In the genomic region with DNA sequence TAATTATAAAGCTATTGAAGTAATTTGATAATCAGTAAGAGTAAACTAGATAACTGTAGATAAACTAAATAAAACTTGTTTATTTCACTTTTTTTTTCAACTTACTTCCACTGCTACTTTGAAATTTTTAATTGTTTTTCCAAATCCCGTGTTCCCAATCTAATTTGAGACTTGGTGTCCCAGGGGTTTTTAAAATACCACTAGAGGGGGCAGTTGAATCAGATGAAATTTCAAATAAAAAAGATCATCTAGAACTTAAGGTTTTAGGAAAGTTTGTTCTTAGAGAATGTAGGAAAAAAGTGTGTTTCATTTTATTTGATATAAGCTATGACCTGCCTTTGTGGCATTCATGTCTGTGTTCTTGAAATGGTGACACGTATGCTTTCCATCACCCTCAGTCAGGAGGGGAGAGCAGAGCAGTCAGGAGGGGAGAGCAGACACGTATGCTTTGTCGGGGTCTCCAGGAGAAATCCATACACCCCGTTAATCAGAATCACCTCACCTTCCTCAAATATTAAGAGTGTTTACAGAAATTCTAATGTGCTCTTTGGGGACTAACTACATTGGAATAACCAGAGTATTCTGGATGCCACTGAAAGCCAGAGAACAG, we compare ENCODE assay signal across 12 cellular contexts. TPM values are rescaled to one million over a fixed set of nuclear protein-coding genes. Genes with fewer than 3 reads are reported as not detected.
A peak's percentile ranks its signal among the peaks of the same experiment; 100 is the strongest.
DNase-seq lines count a peak whose midpoint lies in the region; ATAC-seq and TF ChIP-seq lines count a peak whose summit lies in the region.
"Had no signal": no experiment of that assay in that cellular context is flagged by ENCODE, and none has a peak within 500 bp of the region (broad histone marks: within the 10 kb centered on the region; RNA-seq: fewer than 3 reads in every experiment).

No MANE protein-coding gene starts in this region.

- no peaks in the 10 kb centered on the region for H3K36me3 Mint-ChIP-seq in nephron progenitor cell (ENCODE audit: low read depth)

- H3K27me3 Mint-ChIP-seq in nephron progenitor cell (ENCODE audit: low read depth, poor library complexity), result peaks cover 37% of the 10 kb centered on the region

- H3K36me3 ChIP-seq in vagina, result no peaks in the 10 kb centered on the region
- H3K36me3 ChIP-seq: neutrophil had no signal

- H3K4me3 ChIP-seq in NB4 (ENCODE audit: low read depth, low read length), result no peak overlapping the region
- H3K4me3 ChIP-seq in choroid plexus epithelial cell (ENCODE audit: low read depth, low read length), result no peak overlapping the region
- no peak overlapping the region for H3K4me3 ChIP-seq in vagina

- TF ChIP-seq POLR2A in NB4 (IDR thresholded peaks at IDR 0.05; ENCODE audit: extremely low read depth, insufficient read length), result no peak
- TF ChIP-seq POLR2A in vagina (IDR thresholded peaks at IDR 0.05), result no peak

- H3K4me1 Mint-ChIP-seq in nephron progenitor cell, result peaks cover 5% of the 10 kb centered on the region

- H3K27ac Mint-ChIP-seq in nephron progenitor cell, result no peak overlapping the region
- H3K27ac Mint-ChIP-seq: effector memory CD8-positive, alpha-beta T cell had no signal

- intact Hi-C loops in vagina (cut with DNase I), result no loop called here

- no peaks in the 10 kb centered on the region for H3K4me1 ChIP-seq in vagina

- peak; percentile 45 for DNase-seq in ELR (ENCODE audit: low read depth)
- no peak for DNase-seq in NB4 (ENCODE audit: low read depth)
- DNase-seq in choroid plexus epithelial cell (ENCODE audit: low read depth), result peak; percentile 45
- DNase-seq in nephron progenitor cell, result no peak
- no peak for DNase-seq in amygdala (lab: John Stamatoyannopoulos, UW)
- no peak for DNase-seq in vagina (ENCODE audit: extremely low spot score in 2 of 2)
- no peak for DNase-seq in activated CD4-positive, alpha-beta T cell treated with anti-CD3 and anti-CD28 coated beads for 1 hour
- DNase-seq: activated CD8-positive, alpha-beta memory T cell treated with anti-CD3 and anti-CD28 coated beads for 24 hours; effector memory CD8-positive, alpha-beta T cell; NCI-H446 treated with DMSO at 0.1 percent for 48 hours had no signal

- TF ChIP-seq CTCF in NB4 (IDR thresholded peaks at IDR 0.05; ENCODE audit: low read depth, low read length), result peak; percentile 8
- TF ChIP-seq CTCF in choroid plexus epithelial cell (conservative IDR thresholded peaks at IDR 0.05; ENCODE audit: low read depth, low read length), result peak; percentile 62
- TF ChIP-seq CTCF in nephron progenitor cell (IDR thresholded peaks at IDR 0.05), result peak; percentile 62
- no peak for TF ChIP-seq CTCF in vagina (IDR thresholded peaks at IDR 0.05)

- H3K4me3 Mint-ChIP-seq in nephron progenitor cell, result no peak overlapping the region
- H3K4me3 Mint-ChIP-seq: effector memory CD8-positive, alpha-beta T cell had no signal

- peaks cover 9% of the 10 kb centered on the region for H3K9me3 Mint-ChIP-seq in nephron progenitor cell
- H3K9me3 Mint-ChIP-seq: effector memory CD8-positive, alpha-beta T cell had no signal

- H3K9me3 ChIP-seq in vagina, result no peaks in the 10 kb centered on the region
- H3K9me3 ChIP-seq: neutrophil had no signal

- ATAC-seq in GM21576 (IDR thresholded peaks at IDR 0.05; ENCODE audit: unreplicated experiment), result no peak
- ATAC-seq: effector memory CD8-positive, alpha-beta T cell had no signal

- no peak overlapping the region for H3K27ac ChIP-seq in vagina
- H3K27ac ChIP-seq: neutrophil had no signal

- no peaks in the 10 kb centered on the region for H3K27me3 ChIP-seq in vagina

RNA-seq across cellular contexts. Expression of a gene that starts 49.9 kb away (rescaled TPM):
- not detected for total RNA-seq in vagina

Comparison
In these comparisons a context has a peak if more than half of its experiments do, and no peak if none do; other contexts are left out.
1. DNase-seq: peak in ELR (single experiment) and choroid plexus epithelial cell (single experiment); none in NB4 (single experiment), nephron progenitor cell (single experiment), amygdala (0 of 56), vagina (0 of 2) and activated CD4-positive, alpha-beta T cell treated with anti-CD3 and anti-CD28 coated beads for 1 hour (single experiment).
2. CTCF ChIP-seq: peak in NB4 (single experiment), choroid plexus epithelial cell (single experiment) and nephron progenitor cell (single experiment); none in vagina (0 of 3).